8 cellular contexts compared by ENCODE assay signal in genomic region chr4:5711479-5712184, GRCh38. TPM values are rescaled to one million over a fixed set of nuclear protein-coding genes. Genes with fewer than 3 reads are reported as not detected.
DNase-seq lines count a peak whose midpoint lies in the region; ATAC-seq, FAIRE-seq and TF ChIP-seq lines count a peak whose summit lies in the region.

No MANE protein-coding gene starts in this region.

- TF ChIP-seq EP300 in K562 (IDR thresholded peaks at IDR 0.05; ENCODE audit: low read length): no peak

- in situ Hi-C loops in K562 (cut with MboI): no loop called here

- H3K27me3 ChIP-seq in K562 (ENCODE audit: control insufficient read depth in 2 of 2, insufficient read depth in 2 of 2, low read length in 2 of 2) (peaks cover 2 to 18% of the 10 kb centered on the region in 2 experiments; a peak in 3 of 5 replicates), kidney epithelial cell (ENCODE audit: control insufficient read depth, insufficient read depth, low read length) (no peaks in the 10 kb centered on the region), uterus (no peaks in the 10 kb centered on the region)

- WGBS in K562 (ENCODE audit: insufficient coverage, low coverage, missing lambda C conversion rate): 3% methylated on average over 26 of the region's 52 CpGs

- H3K36me3 ChIP-seq in K562 (ENCODE audit: control insufficient read depth, insufficient read depth, low read length): no peaks in the 10 kb centered on the region
- H3K36me3 ChIP-seq in kidney epithelial cell (ENCODE audit: control insufficient read depth, insufficient read depth, low read length): no peaks in the 10 kb centered on the region
- H3K36me3 ChIP-seq in uterus: no peaks in the 10 kb centered on the region

- ATAC-seq in K562: peak; percentile 19; the same call in 1 of the 3 replicates
- no peak for ATAC-seq in HG02759 (IDR thresholded peaks at IDR 0.05; ENCODE audit: unreplicated experiment)

- H4K20me1 ChIP-seq in K562 (replicated peaks; ENCODE audit: control insufficient read depth, insufficient read depth, low read length): no peaks in the 10 kb centered on the region

- peak overlapping the region in 1 of 2 experiments; percentile 74; a peak in 2 of 4 replicates for H3K9ac ChIP-seq in K562 (ENCODE audit: insufficient read depth in 1 of 2, low read depth in 2 of 2, low read length in 2 of 2)

- CTCF ChIA-PET in K562 (lab: Yijun Ruan, JAX; ENCODE audit: low intra/inter-chr PET ratio): no interaction called here

- FAIRE-seq in K562 (lab: Jason Lieb, UNC): no peak

- POLR2A ChIA-PET in K562 (lab: Yijun Ruan, JAX): no interaction called here

- peak; percentile 30 for DNase-seq in CD1c-positive myeloid dendritic cell (ENCODE audit: extremely low spot score)
- peak; percentile 70 for DNase-seq in HK-2 (ENCODE audit: unreplicated experiment)
- peak in 1 of 4 experiments; percentile 33 for DNase-seq in K562 (ENCODE audit: extremely low read depth in 1 of 4, low spot score in 3 of 4)
- DNase-seq in kidney epithelial cell (ENCODE audit: low read depth): no peak
- peak; percentile 30 for DNase-seq in uterus
- no peak for DNase-seq in NCI-H1105 treated with DMSO at 0.1 percent for 48 hours (lab: John Stamatoyannopoulos, UW)
- no peak for DNase-seq in NK-92 treated with Interleukin-12 subunit alpha and Interleukin-12 subunit beta, amount 100 ng/mL, for 24 hours (lab: John Stamatoyannopoulos, UW)

- TF ChIP-seq POLR2A in K562 (conservative IDR thresholded peaks at IDR 0.05): no peak
- no peak for TF ChIP-seq POLR2A in uterus (IDR thresholded peaks at IDR 0.05)

- H3K27ac ChIP-seq in K562 (ENCODE audit: extremely low read depth, low read depth, low read length) (no peak overlapping the region), uterus (peak overlapping the region; percentile 77 to 90)

- H3K4me3 ChIP-seq in K562 (peak overlapping the region; percentile 23), kidney epithelial cell (ENCODE audit: low read depth, low read length) (peak overlapping the region; percentile 74), uterus (peak overlapping the region; percentile 53 to 55)

- TF ChIP-seq CTCF in K562 (IDR thresholded peaks at IDR 0.05 in 2 of 3, conservative IDR thresholded peaks at IDR 0.05 in 1 of 3; ENCODE audit: insufficient read depth in 2 of 3, low read depth in 1 of 3, low read length in 3 of 3) (no peak), kidney epithelial cell (IDR thresholded peaks at IDR 0.05; ENCODE audit: insufficient read depth, low read length, poor library complexity, severe bottlenecking) (no peak), uterus (IDR thresholded peaks at IDR 0.05) (no peak)

- no peak for TF ChIP-seq RAD21 in K562 (CRISPR knock-in tag; conservative IDR thresholded peaks at IDR 0.05 in 1 of 2, IDR thresholded peaks at IDR 0.05 in 1 of 2)

- H3K79me2 ChIP-seq in K562 (ENCODE audit: control insufficient read depth, insufficient read depth, low read length): no peaks in the 10 kb centered on the region

- intact Hi-C loops in K562 (cut with micrococcal nuclease): no loop called here
- intact Hi-C loops in uterus (cut with DNase I; ENCODE audit: low total_unique reads): no loop called here

- H3K4me2 ChIP-seq in K562 (ENCODE audit: insufficient read depth, low read length): peak overlapping the region; percentile 52

- no peak overlapping the region for H2AFZ ChIP-seq in K562 (ENCODE audit: low read depth, low read length)

- no peaks in the 10 kb centered on the region for H3K9me1 ChIP-seq in K562 (ENCODE audit: control insufficient read depth, insufficient read depth, low read length)

- no TSS peak for BruUV-seq in K562 (replicated peaks; lab: Mats Ljungman, UMichigan)

- H3K4me1 ChIP-seq in K562 (replicated peaks in 1 of 2; ENCODE audit: control insufficient read depth in 2 of 2, insufficient read depth in 2 of 2, low read length in 2 of 2): peaks cover 0 to 20% of the 10 kb centered on the region in 2 experiments; a peak in 4 of 5 replicates
- peaks cover 5 to 16% of the 10 kb centered on the region in 2 donors for H3K4me1 ChIP-seq in uterus

- H3K9me3 ChIP-seq in K562 (replicated peaks; ENCODE audit: control insufficient read depth, insufficient read depth, low read depth, low read length) (0 out of 2 replicates have a peak, but pooled peaks cover 3% of the 10 kb centered on the region), uterus (peaks cover 0 to 5% of the 10 kb centered on the region in 2 donors)

TF ChIP-seq in K562, 482 proteins besides CTCF, POLR2A, EP300 and RAD21 (continues in another document):
- TF ChIP-seq ZNF512 (tag; IDR thresholded peaks at IDR 0.05) (no peak), SMC3 (conservative IDR thresholded peaks at IDR 0.05; ENCODE audit: insufficient read depth, low read depth, low read length) (no peak), RBFOX2 (IDR thresholded peaks at IDR 0.05; ENCODE audit: low read depth, low read length) (peak; percentile 10), DMBX1 (CRISPR knock-in tag; IDR thresholded peaks at IDR 0.05; ENCODE audit: borderline replicate concordance) (no peak), E2F5 (CRISPR knock-in tag; IDR thresholded peaks at IDR 0.05) (no peak), TBP (optimal IDR thresholded peaks at IDR 0.05; ENCODE audit: low read depth, low read length) (no peak), RFX5 (IDR thresholded peaks at IDR 0.05; ENCODE audit: low read depth, low read length) (no peak), SP2 (IDR thresholded peaks at IDR 0.05; ENCODE audit: extremely low read depth, low read depth, low read length, poor library complexity, severe bottlenecking) (no peak)

RNA-seq across cellular contexts. Expression of gene EVC, which starts 0.6 kb away (rescaled TPM):
- total RNA-seq in K562 (2011; cell fraction: chromatin; rRNA removed; ENCODE audit: low replicate concordance): 3.4 and 3.9 TPM in 2 replicates
- total RNA-seq in K562 (2011; cell fraction: nucleolus; rRNA removed): 1.3 and 1.6 TPM in 2 replicates
- 1.1 and 2.0 TPM in 2 replicates for total RNA-seq in K562 (2011; cell fraction: nucleoplasm; rRNA removed)
- total RNA-seq in K562 (2014; rRNA removed) (0.91 and 2.3 TPM in 2 replicates), K562 (2014; rRNA removed; fragmentation: Illumina TruSeq; extraction: Trizol) (1.1 and 1.2 TPM in 2 replicates), K562 (2015; rRNA removed; fragmentation: Illumina TruSeq; extraction: Trizol) (1.4 and 1.7 TPM in 2 replicates), K562 (2021) (3.2 and 3.4 TPM in 2 replicates), kidney epithelial cell (41.4 and 52.7 TPM in 2 replicates), uterus (10 to 100 TPM in 3 of 4 donors, 1 to 10 TPM in 1; 4.9 to 48.3 (median 38.0) TPM)
- polyA plus RNA-seq in K562 (2011; rRNA removed) (0.01 and 0.22 TPM in 2 replicates), K562 (2014; fragmentation: Illumina TruSeq; extraction: Trizol) (1.2 and 1.5 TPM in 2 replicates), K562 (2014; fragmentation: Nextera tagmentation; extraction: Ambion mirVana) (under 1 TPM; 0.03 to 0.08 TPM), K562 (2014; rRNA removed) (2.6 and 2.7 TPM in 2 replicates)
- 0.01 and 0.10 TPM in 2 replicates for polyA plus RNA-seq in K562 (2011; cell fraction: cytosol; rRNA removed)
- 0.03 and 1.2 TPM in 2 replicates for polyA plus RNA-seq in K562 (2011; cell fraction: nucleus; rRNA removed)
- 1.3 and 3.9 TPM in 2 replicates for polyA plus RNA-seq in K562 (2012)
- polyA minus RNA-seq in K562 (2011; rRNA and poly(A)+ RNA removed): 0.06 and 0.18 TPM in 2 replicates
- 0.10 TPM in 1 of 2 replicates, not detected in the other for polyA minus RNA-seq in K562 (2011; cell fraction: cytosol; rRNA and poly(A)+ RNA removed)
- 0.44 and 1.1 TPM in 2 replicates for polyA minus RNA-seq in K562 (2011; cell fraction: nucleus; rRNA and poly(A)+ RNA removed)

RNA-seq across cellular contexts. Expression of gene EVC2, which starts 3.3 kb away (rescaled TPM):
- 0.62 and 0.63 TPM in 2 replicates for total RNA-seq in K562 (2011; cell fraction: chromatin; rRNA removed; ENCODE audit: low replicate concordance)
- total RNA-seq in K562 (2011; cell fraction: nucleolus; rRNA removed): 0.26 and 0.33 TPM in 2 replicates
- total RNA-seq in K562 (2011; cell fraction: nucleoplasm; rRNA removed): 0.31 and 0.51 TPM in 2 replicates
- total RNA-seq in K562 (2014; rRNA removed) (0.54 and 0.61 TPM in 2 replicates), K562 (2014; rRNA removed; fragmentation: Illumina TruSeq; extraction: Trizol) (0.29 and 0.45 TPM in 2 replicates), K562 (2015; rRNA removed; fragmentation: Illumina TruSeq; extraction: Trizol) (0.45 and 0.51 TPM in 2 replicates), K562 (2021) (0.47 and 0.55 TPM in 2 replicates), kidney epithelial cell (12.6 and 14.7 TPM in 2 replicates), uterus (10 to 100 TPM in 3 of 4 donors, 1 to 10 TPM in 1; 5.6 to 21.8 (median 14.8) TPM)
- polyA plus RNA-seq in K562 (2011; rRNA removed) (0.03 TPM in 1 of 2 replicates, not detected in the other), K562 (2014; fragmentation: Illumina TruSeq; extraction: Trizol) (0.26 and 0.33 TPM in 2 replicates), K562 (2014; fragmentation: Nextera tagmentation; extraction: Ambion mirVana) (under 1 TPM in 1 of 2 experiments, not detected in 1; 0.07 TPM), K562 (2014; rRNA removed) (0.36 and 0.42 TPM in 2 replicates)
- 0.01 TPM in 1 of 2 replicates, not detected in the other for polyA plus RNA-seq in K562 (2011; cell fraction: cytosol; rRNA removed)
- polyA plus RNA-seq in K562 (2011; cell fraction: nucleus; rRNA removed): 0.10 TPM in 1 of 2 replicates, not detected in the other
- 0.36 and 1.2 TPM in 2 replicates for polyA plus RNA-seq in K562 (2012)
- 0.04 TPM in 1 of 2 replicates, not detected in the other for polyA minus RNA-seq in K562 (2011; rRNA and poly(A)+ RNA removed)
- not detected in 2 replicates for polyA minus RNA-seq in K562 (2011; cell fraction: cytosol; rRNA and poly(A)+ RNA removed)
- polyA minus RNA-seq in K562 (2011; cell fraction: nucleus; rRNA and poly(A)+ RNA removed): 0.13 TPM in 1 of 2 replicates, not detected in the other

Comparison
In these comparisons a context has a peak if more than half of its experiments do, and no peak if none do; other contexts are left out.
1. DNase-seq: peak in CD1c-positive myeloid dendritic cell (single experiment), HK-2 (single experiment) and uterus (2 of 2); none in kidney epithelial cell (single experiment), NCI-H1105 treated with DMSO at 0.1 percent for 48 hours (single experiment) and NK-92 treated with Interleukin-12 subunit alpha and Interleukin-12 subunit beta, amount 100 ng/mL, for 24 hours (single experiment).
2. H3K4me3 ChIP-seq: peak in every context shown above with its lines; median percentile 74 in kidney epithelial cell; 54 in uterus; 23 in K562.